12 cellular contexts compared by ENCODE assay signal in the genomic region with DNA sequence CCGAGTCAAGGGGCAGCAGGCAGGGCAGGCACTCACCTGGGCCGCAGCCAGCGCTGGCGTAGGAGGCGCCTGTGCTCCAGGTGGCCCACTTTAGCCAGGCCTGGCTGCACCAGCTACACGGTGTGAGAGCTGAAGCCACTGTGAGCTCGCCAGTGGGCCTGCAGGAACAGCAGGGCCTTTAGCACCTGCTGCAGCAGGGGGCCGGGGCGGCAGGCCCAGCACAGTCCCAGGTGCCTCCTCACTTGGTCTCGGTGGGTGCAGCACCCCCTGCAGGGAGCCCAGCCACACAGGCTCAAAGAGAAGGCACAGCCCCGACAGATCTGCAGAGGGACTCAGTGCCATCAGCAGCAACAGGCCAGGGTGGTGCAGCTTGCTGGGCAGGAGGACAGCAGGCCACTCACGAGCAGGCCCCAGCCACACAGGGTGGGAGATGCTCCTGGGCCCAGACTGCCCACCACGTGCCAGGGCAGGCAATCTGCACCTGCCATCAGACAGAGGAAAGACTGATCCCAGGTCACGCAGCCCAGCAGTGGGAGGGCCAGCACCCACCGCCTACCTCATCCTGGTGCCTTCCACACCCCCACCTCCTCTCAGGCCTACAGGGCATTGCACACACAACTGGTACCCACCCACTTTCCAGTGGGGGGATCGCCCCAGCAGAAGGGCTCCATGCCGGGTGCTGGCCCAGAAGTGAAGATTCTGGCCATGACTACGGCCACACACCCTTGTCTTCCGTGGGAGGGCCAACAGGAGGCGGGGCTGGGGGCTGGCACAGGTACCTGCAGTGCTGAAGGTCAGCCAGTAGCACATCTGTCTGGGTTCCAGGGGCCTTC. TPM values are rescaled to one million over a fixed set of nuclear protein-coding genes. Genes with fewer than 3 reads are reported as not detected.
DNase-seq lines count a peak whose midpoint lies in the region; ATAC-seq and TF ChIP-seq lines count a peak whose summit lies in the region.
"Had no signal": no experiment of that assay in that cellular context is flagged by ENCODE, and none has a peak within 500 bp of the region (broad histone marks: within the 10 kb centered on the region; RNA-seq: fewer than 3 reads in every experiment).

No MANE protein-coding gene starts in this region.

- peak overlapping the region; percentile 13 for H4K8ac ChIP-seq in mesenchymal stem cell (ENCODE audit: low read length)

- H3K79me1 ChIP-seq in mesenchymal stem cell (replicated peaks; ENCODE audit: low read length, poor library complexity, severe bottlenecking): no peaks in the 10 kb centered on the region

- ATAC-seq in GM18511 (IDR thresholded peaks at IDR 0.05; ENCODE audit: unreplicated experiment): no peak
- no peak for ATAC-seq in GM18505 (IDR thresholded peaks at IDR 0.05; ENCODE audit: unreplicated experiment)

- no peak overlapping the region for H2AFZ ChIP-seq in mesenchymal stem cell (ENCODE audit: low read depth, low read length)

- TF ChIP-seq POLR2A in GM18505 (IDR thresholded peaks at IDR 0.05; ENCODE audit: borderline replicate concordance, extremely low read depth, insufficient read depth, insufficient read length): no peak

- H3K9ac ChIP-seq in mesenchymal stem cell (ENCODE audit: low read length): no peak overlapping the region

- H3K9me3 ChIP-seq in mesenchymal stem cell (ENCODE audit: control insufficient read depth, low read length): no peaks in the 10 kb centered on the region
- H3K9me3 ChIP-seq: suprapubic skin had no signal

- H3K18ac ChIP-seq in mesenchymal stem cell (ENCODE audit: low read depth in 1 of 2, low read length in 2 of 2): no peak overlapping the region

- H4K91ac ChIP-seq in mesenchymal stem cell (ENCODE audit: low read length): no peak overlapping the region

- no peak overlapping the region for H3K23ac ChIP-seq in mesenchymal stem cell (ENCODE audit: low read length in 2 of 2)

- peaks cover 12% of the 10 kb centered on the region for H3K4me1 ChIP-seq in mesenchymal stem cell (ENCODE audit: control insufficient read depth, insufficient read depth, low read depth, low read length)

- WGBS in mesenchymal stem cell: 72% methylated on average over 20 of the region's 20 CpGs

- peaks cover 0 to 10% of the 10 kb centered on the region in 2 experiments for H3K27me3 ChIP-seq in mesenchymal stem cell (ENCODE audit: control insufficient read depth in 1 of 2, insufficient read depth in 1 of 2, low read length in 2 of 2)

- peak overlapping the region in 1 of 2 experiments; percentile 46 for H3K14ac ChIP-seq in mesenchymal stem cell (ENCODE audit: low read length in 2 of 2)

- no peak overlapping the region for H3K4me3 ChIP-seq in mesenchymal stem cell (ENCODE audit: insufficient read depth in 1 of 2, low read depth in 1 of 2, low read length in 2 of 2)
- H3K4me3 ChIP-seq: suprapubic skin had no signal

- H2BK15ac ChIP-seq in mesenchymal stem cell (ENCODE audit: low read depth, poor library complexity, severe bottlenecking): no peak overlapping the region

- H3K4ac ChIP-seq in mesenchymal stem cell (ENCODE audit: low read depth in 1 of 2, low read length in 2 of 2): no peak overlapping the region

- no peak overlapping the region for H3K4me2 ChIP-seq in mesenchymal stem cell (ENCODE audit: low read length, poor library complexity, severe bottlenecking)

- DNase-seq in NCI-H82 (lab: John Stamatoyannopoulos, UW) (peak; percentile 39), NCI-H82 treated with DMSO at 0.1 percent for 48 hours (lab: John Stamatoyannopoulos, UW; ENCODE audit: unreplicated experiment) (no peak), H4 (ENCODE audit: low spot score) (peak; percentile 23), RPMI8226 (peak; percentile 23), mesenchymal stem cell (no peak), pons (ENCODE audit: low spot score) (no peak)
- DNase-seq: NCI-H2171; stimulated activated CD4-positive, alpha-beta T cell treated with anti-CD3 and anti-CD28 coated beads, Interleukin-1b, Interleukin-23, amount 100 ng/mL, for 48 hours had no signal

- H2BK120ac ChIP-seq in mesenchymal stem cell (ENCODE audit: low read depth, low read length): no peak overlapping the region

- no peak overlapping the region for H2BK12ac ChIP-seq in mesenchymal stem cell (ENCODE audit: low read length in 2 of 2)

- H2AK5ac ChIP-seq in mesenchymal stem cell (ENCODE audit: low read length, severe bottlenecking): no peak overlapping the region

- H3K36me3 ChIP-seq in mesenchymal stem cell (ENCODE audit: control insufficient read depth in 1 of 2, insufficient read depth in 2 of 2, low read depth in 1 of 2, low read length in 2 of 2): peaks cover 0 to 14% of the 10 kb centered on the region in 2 experiments

- no peak overlapping the region for H3K27ac ChIP-seq in mesenchymal stem cell (ENCODE audit: low read length, poor library complexity, severe bottlenecking)
- H3K27ac ChIP-seq: suprapubic skin had no signal

- H2BK5ac ChIP-seq in mesenchymal stem cell (ENCODE audit: low read depth, low read length, poor library complexity, severe bottlenecking): no peak overlapping the region

RNA-seq across cellular contexts. Expression of gene ARHGAP33, which starts 15.8 kb away (rescaled TPM):
- total RNA-seq in H4 (2014; rRNA removed; shearing (Covaris generic)): 1.5 and 2.2 TPM in 2 replicates
- 11.6 TPM for polyA plus RNA-seq in mesenchymal stem cell (2013, experiment 1 of 2)
- 4.5 TPM for polyA plus RNA-seq in mesenchymal stem cell (2013, experiment 2 of 2)

RNA-seq across cellular contexts. Expression of gene PRODH2, which starts 21.4 kb away (rescaled TPM):
- total RNA-seq in H4 (2014; rRNA removed; shearing (Covaris generic)): not detected in 2 replicates
- not detected for polyA plus RNA-seq in mesenchymal stem cell (2013, experiment 1 of 2)
- polyA plus RNA-seq in mesenchymal stem cell (2013, experiment 2 of 2): not detected
- total RNA-seq: natural killer cell treated with Interleukin-12 subunit alpha and Interleukin-12 subunit beta and Interleukin-15 and Interleukin-18, amount 100 ng/mL, for 72 hours; suprapubic skin had no signal

RNA-seq across cellular contexts. Expression of gene PROSER3, which starts 33.2 kb away (rescaled TPM):
- total RNA-seq in H4 (2014; rRNA removed; shearing (Covaris generic)): 9.6 and 15.3 TPM in 2 replicates
- 30.8 TPM for polyA plus RNA-seq in mesenchymal stem cell (2013, experiment 1 of 2)
- 27.8 TPM for polyA plus RNA-seq in mesenchymal stem cell (2013, experiment 2 of 2)

RNA-seq across cellular contexts. Expression of gene HSPB6, which starts 34.4 kb away (rescaled TPM):
- total RNA-seq in H4 (2014; rRNA removed; shearing (Covaris generic)): not detected in 2 replicates
- polyA plus RNA-seq in mesenchymal stem cell (2013, experiment 1 of 2): 418 TPM
- 419 TPM for polyA plus RNA-seq in mesenchymal stem cell (2013, experiment 2 of 2)
- total RNA-seq: natural killer cell treated with Interleukin-12 subunit alpha and Interleukin-12 subunit beta and Interleukin-15 and Interleukin-18, amount 100 ng/mL, for 72 hours had no signal

RNA-seq across cellular contexts. Expression of gene LIN37, which starts 42.8 kb away (rescaled TPM):
- 11.5 and 15.5 TPM in 2 replicates for total RNA-seq in H4 (2014; rRNA removed; shearing (Covaris generic))
- 11.1 TPM for polyA plus RNA-seq in mesenchymal stem cell (2013, experiment 1 of 2)
- polyA plus RNA-seq in mesenchymal stem cell (2013, experiment 2 of 2): 11.4 TPM

Comparison
In these comparisons a context has a peak if more than half of its experiments do, and no peak if none do; other contexts are left out.
1. DNase-seq: peak in NCI-H82 (single experiment), H4 (single experiment) and RPMI8226 (single experiment); none in NCI-H82 treated with DMSO at 0.1 percent for 48 hours (single experiment), mesenchymal stem cell (single experiment) and pons (single experiment).